In genomic region chr3:29169456-29169855, GRCh38 we compare ENCODE assay signal across 24 cellular contexts.
"Had no signal": no experiment of that assay in that cellular context is flagged by ENCODE, and none has a peak within 500 bp of the region (broad histone marks: within the 10 kb centered on the region; RNA-seq: fewer than 3 reads in every experiment).

No MANE protein-coding gene starts in this region.

- H3K4me3 Mint-ChIP-seq: dendritic cell treated with granulocyte-macrophage colony-stimulating factor and Interleukin-4, amounts not matched to agents 40 ng/mL and 50 ng/mL, for 4 days; effector memory CD8-positive, alpha-beta T cell; immature natural killer cell; memory B cell; natural killer cell treated with Interleukin-12 subunit alpha and Interleukin-12 subunit beta and Interleukin-15 and Interleukin-18, amount 100 ng/mL, for 72 hours; neural progenitor cell had no signal

- H3K27ac Mint-ChIP-seq: dendritic cell treated with granulocyte-macrophage colony-stimulating factor and Interleukin-4, amounts not matched to agents 40 ng/mL and 50 ng/mL, for 4 days; effector memory CD8-positive, alpha-beta T cell; immature natural killer cell; memory B cell; natural killer cell treated with Interleukin-12 subunit alpha and Interleukin-12 subunit beta and Interleukin-15 and Interleukin-18, amount 100 ng/mL, for 72 hours; neural progenitor cell had no signal

- H3K4me3 ChIP-seq: esophagus squamous epithelium, gastroesophageal sphincter, lower lobe of right lung, neural progenitor cell, ovary, right atrium auricular region, sigmoid colon, skin epidermis, stomach, thoracic aorta had no signal

- H3K36me3 ChIP-seq: esophagus squamous epithelium, gastroesophageal sphincter, lower lobe of right lung, neural progenitor cell, ovary, right atrium auricular region, sigmoid colon, stomach, thoracic aorta had no signal

- H3K36me3 Mint-ChIP-seq: immature natural killer cell; memory B cell; natural killer cell treated with Interleukin-12 subunit alpha and Interleukin-12 subunit beta and Interleukin-15 and Interleukin-18, amount 100 ng/mL, for 72 hours; neural progenitor cell had no signal

- ATAC-seq: effector memory CD8-positive, alpha-beta T cell; gastroesophageal sphincter; lower lobe of right lung; natural killer cell treated with Interleukin-12 subunit alpha and Interleukin-12 subunit beta and Interleukin-15 and Interleukin-18, amount 100 ng/mL, for 72 hours had no signal

- H3K27me3 ChIP-seq: esophagus squamous epithelium, gastroesophageal sphincter, neural progenitor cell, ovary, right atrium auricular region, sigmoid colon, stomach had no signal

- H3K27me3 Mint-ChIP-seq: dendritic cell treated with granulocyte-macrophage colony-stimulating factor and Interleukin-4, amounts not matched to agents 40 ng/mL and 50 ng/mL, for 4 days; effector memory CD8-positive, alpha-beta T cell; memory B cell; natural killer cell treated with Interleukin-12 subunit alpha and Interleukin-12 subunit beta and Interleukin-15 and Interleukin-18, amount 100 ng/mL, for 72 hours had no signal

- H3K9me3 Mint-ChIP-seq: dendritic cell treated with granulocyte-macrophage colony-stimulating factor and Interleukin-4, amounts not matched to agents 40 ng/mL and 50 ng/mL, for 4 days had no signal

- H3K9ac ChIP-seq: neural progenitor cell had no signal

- H3K4me1 ChIP-seq: esophagus squamous epithelium, gastroesophageal sphincter, stomach had no signal

- H3K4me2 ChIP-seq: neural progenitor cell had no signal

- H2AFZ ChIP-seq: neural progenitor cell had no signal

- H3K9me3 ChIP-seq: esophagus squamous epithelium, gastroesophageal sphincter, lower lobe of right lung, ovary, right atrium auricular region, sigmoid colon, stomach, thoracic aorta had no signal

- H3K4me1 Mint-ChIP-seq: memory B cell had no signal

- DNase-seq: effector memory CD8-positive, alpha-beta T cell; esophagus squamous epithelium; foreskin fibroblast; glutamatergic neuron; immature natural killer cell; lower lobe of right lung; midbrain; nucleus accumbens; ovary; sigmoid colon; stimulated activated CD4-positive, alpha-beta T cell treated with anti-CD3 and anti-CD28 coated beads, Interleukin-12 subunit alpha, Interleukin-12 subunit beta, amount 100 ng/mL, for 4 hours; stimulated activated naive CD4-positive, alpha-beta T cell; stomach; substantia nigra; trophoblast cell had no signal

- H3K27ac ChIP-seq: epithelial cell of prostate, esophagus squamous epithelium, gastroesophageal sphincter, lower lobe of right lung, neural progenitor cell, ovary, right atrium auricular region, sigmoid colon, skin epidermis, stomach, thoracic aorta had no signal
